ENCODE assay signal across 23 cellular contexts in genomic region chr10:54797636-54798395, GRCh38. TPM values are rescaled to one million over a fixed set of nuclear protein-coding genes. Genes with fewer than 3 reads are reported as not detected.
DNase-seq lines count a peak whose midpoint lies in the region; ATAC-seq and TF ChIP-seq lines count a peak whose summit lies in the region.
"Had no signal": no experiment of that assay in that cellular context is flagged by ENCODE, and none has a peak within 500 bp of the region (broad histone marks: within the 10 kb centered on the region; RNA-seq: fewer than 3 reads in every experiment).

No MANE protein-coding gene starts in this region.

- no peaks in the 10 kb centered on the region for H3K36me3 Mint-ChIP-seq in H9 (ENCODE audit: insufficient read depth in 1 of 3, low read depth in 3 of 3)

- H3K9me3 Mint-ChIP-seq in H9, result no peaks in the 10 kb centered on the region

- H2AFZ ChIP-seq in PC-9 (peak overlapping the region; percentile 14; the same call in 1 of the 2 replicates), H9 (ENCODE audit: low read length) (no peak overlapping the region)

- H4K5ac ChIP-seq in H9 (ENCODE audit: insufficient read length, low read depth, low read length), result no peak overlapping the region

- H3K23me2 ChIP-seq in H9 (ENCODE audit: insufficient read length, low read depth, low read length, poor library complexity, severe bottlenecking), result no peaks in the 10 kb centered on the region

- H3K9me3 ChIP-seq in PC-9 (ENCODE audit: insufficient read depth, low read depth) (0 out of 2 replicates have a peak, but pooled peaks cover 3% of the 10 kb centered on the region), H9 (ENCODE audit: control insufficient read depth, low read depth, low read length) (no peaks in the 10 kb centered on the region), SJCRH30 (replicated peaks) (no peaks in the 10 kb centered on the region)
- H3K9me3 ChIP-seq: BE2C, tibial artery had no signal

- no peak overlapping the region for H3T11ph ChIP-seq in H9 (ENCODE audit: low read length)

- H2BK12ac ChIP-seq in H9 (ENCODE audit: insufficient read length, low read depth, low read length), result no peak overlapping the region

- H3K4me3 ChIP-seq in PC-9 (no peak overlapping the region), choroid plexus epithelial cell (ENCODE audit: low read depth, low read length) (no peak overlapping the region), SJCRH30 (no peak overlapping the region)
- H3K4me3 ChIP-seq: dorsolateral prefrontal cortex, tibial artery had no signal

- TF ChIP-seq CTCF in PC-9 (conservative IDR thresholded peaks at IDR 0.05) (no peak), choroid plexus epithelial cell (conservative IDR thresholded peaks at IDR 0.05; ENCODE audit: low read depth, low read length) (no peak), H9 (conservative IDR thresholded peaks at IDR 0.05) (no peak)

- intact Hi-C loops in PC-9 (cut with micrococcal nuclease; ENCODE audit: unreplicated experiment), result no loop called here

- no peak for ATAC-seq in GM19455 (IDR thresholded peaks at IDR 0.05; ENCODE audit: unreplicated experiment)
- ATAC-seq: activated CD8-positive, alpha-beta T cell treated with anti-CD3 and anti-CD28 coated beads, Interleukin-2, amount 10 ng/mL, durations not matched to agents 7 days and 5 days had no signal

- H3K23ac ChIP-seq in H9 (ENCODE audit: insufficient read length, low read depth, low read length), result no peak overlapping the region

- H3K36me3 ChIP-seq in PC-9 (ENCODE audit: low read depth) (no peaks in the 10 kb centered on the region), SJCRH30 (no peaks in the 10 kb centered on the region)
- H3K36me3 ChIP-seq: BE2C, tibial artery had no signal

- no peak overlapping the region for H4K91ac ChIP-seq in H9 (ENCODE audit: insufficient read length, low read depth, low read length)

- H3K4me3 Mint-ChIP-seq in H9, result no peak overlapping the region
- H3K4me3 Mint-ChIP-seq: activated CD8-positive, alpha-beta T cell treated with anti-CD3 and anti-CD28 coated beads, Interleukin-2, amount 10 ng/mL, durations not matched to agents 7 days and 5 days; stimulated activated naive CD8-positive, alpha-beta T cell treated with anti-CD3 and anti-CD28 coated beads, Interleukin-15, Interleukin-2, amounts not matched to agents 100 ng/mL and 50 ng/mL, for 24 hours had no signal

- H4K8ac ChIP-seq in H9 (replicated peaks; ENCODE audit: insufficient read length, low read depth, low read length), result no peak overlapping the region

- H3K4me2 ChIP-seq in PC-9, result peak overlapping the region; percentile 21; the same call in 1 of the 2 replicates
- no peak overlapping the region for H3K4me2 ChIP-seq in H9 (ENCODE audit: insufficient read depth, insufficient read length, low read length)

- CTCF ChIA-PET in PC-9 (lab: Charles Lee), result no interaction called here

- H3K56ac ChIP-seq in H9 (ENCODE audit: insufficient read length, low read depth, low read length), result no peak overlapping the region

- peaks cover 8 to 10% of the 10 kb centered on the region in 2 experiments for H3K4me1 Mint-ChIP-seq in H9

- POLR2A ChIA-PET in PC-9 (lab: Charles Lee; ENCODE audit: unreplicated experiment), result interaction anchor here (0.7 kb wide), 1 partner anchor 84 kb away, joined by 3 read pairs; no protein-coding TSS in a partner anchor

- H3K27me3 Mint-ChIP-seq in H9 (ENCODE audit: low read depth), result peaks cover 2% of the 10 kb centered on the region; the same call in 1 of the 2 replicates
- H3K27me3 Mint-ChIP-seq: stimulated activated naive CD8-positive, alpha-beta T cell treated with anti-CD3 and anti-CD28 coated beads, Interleukin-15, Interleukin-2, amounts not matched to agents 100 ng/mL and 50 ng/mL, for 24 hours had no signal

- no peak overlapping the region for H2BK15ac ChIP-seq in H9 (ENCODE audit: low read depth, low read length)

- H2BK120ac ChIP-seq in H9 (ENCODE audit: low read depth, low read length, poor library complexity, severe bottlenecking), result no peak overlapping the region

- DNase-seq in ELR (ENCODE audit: low read depth) (peak; percentile 39), PC-9 (no peak), choroid plexus epithelial cell (ENCODE audit: low read depth) (peak; percentile 16), kidney tubule cell (ENCODE audit: low spot score) (peak; percentile 74), H9 (no peak), SJCRH30 (no peak), 8988T (no peak)
- DNase-seq: activated CD4-positive, CD25-positive, alpha-beta regulatory T cell treated with anti-CD3 and anti-CD28 coated beads, Interleukin-2, amount 50 U/mL, for 72 hours; activated CD8-positive, alpha-beta T cell treated with anti-CD3 and anti-CD28 coated beads, Interleukin-2, amount 10 ng/mL, durations not matched to agents 7 days and 5 days; activated T-cell treated with anti-CD3 and anti-CD28 coated beads, Interleukin-2, amount 50 U/mL, for 1 hour; BE2C; caudate nucleus; COR-L47; DMS79; dorsolateral prefrontal cortex; kidney; NCI-H2081 treated with DMSO at 0.1 percent for 48 hours; NCI-H510A treated with DMSO at 0.1 percent for 48 hours; tibial artery had no signal

- no peaks in the 10 kb centered on the region for H3K79me1 ChIP-seq in H9 (ENCODE audit: insufficient read depth, low read depth, low read length, poor library complexity, severe bottlenecking)

- no peaks in the 10 kb centered on the region for H3K9me2 ChIP-seq in PC-9 (ENCODE audit: insufficient read depth)

- WGBS in H9 (ENCODE audit: extremely low coverage, insufficient read length, low lambda C conversion rate), result no CpG with 5 or more reads among the region's 10 CpGs

- no peak overlapping the region for H2BK20ac ChIP-seq in H9 (ENCODE audit: low read depth, low read length, poor library complexity, severe bottlenecking)

- H3K14ac ChIP-seq in H9 (ENCODE audit: insufficient read depth, low read length), result no peak overlapping the region

- BruUV-seq in PC-9 (replicated peaks; lab: Mats Ljungman, UMichigan), result no TSS peak

- no peaks in the 10 kb centered on the region for H3K4me1 ChIP-seq in PC-9 (replicated peaks; ENCODE audit: insufficient read depth)
- no peaks in the 10 kb centered on the region for H3K4me1 ChIP-seq in H9 (ENCODE audit: insufficient read depth, low read length)
- H3K4me1 ChIP-seq in SJCRH30, result peaks cover 37% of the 10 kb centered on the region
- H3K4me1 ChIP-seq: BE2C, tibial artery had no signal

- no peaks in the 10 kb centered on the region for H4K20me1 ChIP-seq in PC-9 (ENCODE audit: insufficient read depth)
- no peaks in the 10 kb centered on the region for H4K20me1 ChIP-seq in H9 (ENCODE audit: control insufficient read depth, insufficient read depth, insufficient read length)

- H3K79me2 ChIP-seq in PC-9 (ENCODE audit: low read depth) (no peaks in the 10 kb centered on the region), H9 (ENCODE audit: insufficient read depth, low read length) (no peaks in the 10 kb centered on the region)

- no peak overlapping the region for H3K9ac ChIP-seq in H9 (ENCODE audit: extremely low read depth, insufficient read length, low read length)

- H3K18ac ChIP-seq in H9 (ENCODE audit: insufficient read length, low read depth, low read length), result no peak overlapping the region

- no peak overlapping the region for H3K27ac Mint-ChIP-seq in H9
- H3K27ac Mint-ChIP-seq: activated CD8-positive, alpha-beta T cell treated with anti-CD3 and anti-CD28 coated beads, Interleukin-2, amount 10 ng/mL, durations not matched to agents 7 days and 5 days; stimulated activated naive CD8-positive, alpha-beta T cell treated with anti-CD3 and anti-CD28 coated beads, Interleukin-15, Interleukin-2, amounts not matched to agents 100 ng/mL and 50 ng/mL, for 24 hours had no signal

- no peaks in the 10 kb centered on the region for H3F3A ChIP-seq in PC-9 (ENCODE audit: insufficient read depth, low read depth)

- H3K4ac ChIP-seq in H9 (ENCODE audit: low read depth, low read length), result no peak overlapping the region

- H3K27ac ChIP-seq in PC-9 (no peak overlapping the region), H9 (ENCODE audit: insufficient read length, low read depth, low read length) (no peak overlapping the region), SJCRH30 (no peak overlapping the region)
- H3K27ac ChIP-seq: dorsolateral prefrontal cortex, epithelial cell of prostate, tibial artery had no signal

- H3K27me3 ChIP-seq in PC-9 (ENCODE audit: insufficient read depth, low read depth) (no peaks in the 10 kb centered on the region), H9 (ENCODE audit: insufficient read depth, low read length) (no peaks in the 10 kb centered on the region), SJCRH30 (no peaks in the 10 kb centered on the region)
- H3K27me3 ChIP-seq: BE2C, tibial artery had no signal

- H2AK5ac ChIP-seq in H9 (ENCODE audit: insufficient read length, low read length), result no peak overlapping the region

- no peak overlapping the region for H2BK5ac ChIP-seq in H9 (ENCODE audit: insufficient read length, low read length)

RNA-seq across cellular contexts. Expression of gene PCDH15, which starts 3.2 kb away (rescaled TPM):
- total RNA-seq in PC-9 (2021) (not detected in 2 replicates), H9 (2021) (0.61 and 0.75 TPM in 2 replicates)
- 0.77 and 1.3 TPM in 2 replicates for total RNA-seq in SJCRH30 (2014; rRNA removed; shearing (Covaris generic))
- total RNA-seq: A673; activated CD8-positive, alpha-beta T cell treated with anti-CD3 and anti-CD28 coated beads, Interleukin-2, amount 10 ng/mL, durations not matched to agents 7 days and 5 days; kidney had no signal

Comparison
In these comparisons a context has a peak if more than half of its experiments do, and no peak if none do; other contexts are left out.
1. DNase-seq: peak in ELR (single experiment), choroid plexus epithelial cell (single experiment) and kidney tubule cell (single experiment); none in PC-9 (0 of 2), H9 (single experiment), SJCRH30 (0 of 2) and 8988T (single experiment).